ENCODE assay signal across 22 cellular contexts in genomic region chr1:29932626-29933025, GRCh38.
"Had no signal": no experiment of that assay in that cellular context is flagged by ENCODE, and none has a peak within 500 bp of the region (broad histone marks: within the 10 kb centered on the region; RNA-seq: fewer than 3 reads in every experiment).

No MANE protein-coding gene starts in this region.

- H3K27ac ChIP-seq: colonic mucosa, esophagus muscularis mucosa, foreskin keratinocyte, gastroesophageal sphincter, heart left ventricle, hepatocyte, left lung, lower lobe of right lung had no signal

- H3K4me3 ChIP-seq: colonic mucosa, esophagus muscularis mucosa, gastroesophageal sphincter, heart left ventricle, hepatocyte, left lung, lower lobe of right lung had no signal

- H3K4me1 ChIP-seq: colonic mucosa, esophagus muscularis mucosa, foreskin keratinocyte, gastroesophageal sphincter, heart left ventricle, left lung, lower lobe of right lung had no signal

- H3K4me1 Mint-ChIP-seq: immature natural killer cell had no signal

- H3K27ac Mint-ChIP-seq: dendritic cell treated with granulocyte-macrophage colony-stimulating factor and Interleukin-4, amounts not matched to agents 40 ng/mL and 50 ng/mL, for 4 days; effector memory CD8-positive, alpha-beta T cell; endodermal cell; immature natural killer cell had no signal

- H3K36me3 ChIP-seq: colonic mucosa, esophagus muscularis mucosa, gastroesophageal sphincter, heart left ventricle, left lung, lower lobe of right lung had no signal

- DNase-seq: colonic mucosa; cortex of kidney; effector CD8-positive, alpha-beta T cell; effector memory CD8-positive, alpha-beta T cell; endodermal cell; foreskin keratinocyte; heart left ventricle; hypothalamus; immature natural killer cell; islet precursor cell; left cardiac atrium; left lung; left ventricle myocardium superior; lower lobe of right lung; mesenchymal stem cell; midbrain had no signal

- FAIRE-seq: endometrium, frontal cortex had no signal

- H3K27me3 ChIP-seq: colonic mucosa had no signal

- H3K36me3 Mint-ChIP-seq: immature natural killer cell had no signal

- H3K4me3 Mint-ChIP-seq: dendritic cell treated with granulocyte-macrophage colony-stimulating factor and Interleukin-4, amounts not matched to agents 40 ng/mL and 50 ng/mL, for 4 days; effector memory CD8-positive, alpha-beta T cell; endodermal cell; immature natural killer cell had no signal

- H3K9me3 Mint-ChIP-seq: dendritic cell treated with granulocyte-macrophage colony-stimulating factor and Interleukin-4, amounts not matched to agents 40 ng/mL and 50 ng/mL, for 4 days; effector memory CD8-positive, alpha-beta T cell; endodermal cell had no signal

- H3K9me3 ChIP-seq: colonic mucosa, esophagus muscularis mucosa, gastroesophageal sphincter, heart left ventricle, left lung, lower lobe of right lung had no signal
